Comparison of ENCODE assay signal across 1 cellular context in genomic region chr2:88481937-88482336, GRCh38.
TF ChIP-seq lines count a peak whose summit lies in the region.

No MANE protein-coding gene starts in this region.

TF ChIP-seq in HEK293, 187 proteins besides CTCF, POLR2A, EP300 and RAD21 (continued from another document and continues in another):
- no peak for TF ChIP-seq ZBTB44 (tag by site-specific recombination; IDR thresholded peaks at IDR 0.05)
- TF ChIP-seq ZNF362 (tag by site-specific recombination; IDR thresholded peaks at IDR 0.05) = no peak
- TF ChIP-seq ZNF776 (tag by site-specific recombination; IDR thresholded peaks at IDR 0.05; ENCODE audit: borderline replicate concordance) = no peak
- TF ChIP-seq ZNF354C (tag by site-specific recombination; IDR thresholded peaks at IDR 0.05; ENCODE audit: borderline replicate concordance, low read depth) = no peak
- no peak; the same call in 1 of the 2 replicates for TF ChIP-seq ZNF518A (tag by site-specific recombination; conservative IDR thresholded peaks at IDR 0.05; ENCODE audit: low read depth)
- no peak for TF ChIP-seq ZNF658 (tag by site-specific recombination; IDR thresholded peaks at IDR 0.05)
- no peak for TF ChIP-seq ZNF175 (tag by site-specific recombination; IDR thresholded peaks at IDR 0.05)
- TF ChIP-seq GLIS2 (tag by site-specific recombination; IDR thresholded peaks at IDR 0.05) = no peak
- TF ChIP-seq ZNF350 (tag by site-specific recombination; IDR thresholded peaks at IDR 0.05) = no peak
- no peak for TF ChIP-seq RBAK (tag by site-specific recombination; IDR thresholded peaks at IDR 0.05)
- no peak for TF ChIP-seq ZNF433 (tag by site-specific recombination; IDR thresholded peaks at IDR 0.05; ENCODE audit: low read depth)
- TF ChIP-seq ZSCAN18 (tag by site-specific recombination; IDR thresholded peaks at IDR 0.05) = no peak
- no peak for TF ChIP-seq KLF1 (tag by site-specific recombination; IDR thresholded peaks at IDR 0.05)
- TF ChIP-seq ZNF645 (tag by site-specific recombination; IDR thresholded peaks at IDR 0.05) = no peak
- TF ChIP-seq ZNF214 (tag by site-specific recombination; IDR thresholded peaks at IDR 0.05; ENCODE audit: borderline replicate concordance) = no peak
- no peak for TF ChIP-seq PRDM4 (tag by site-specific recombination; IDR thresholded peaks at IDR 0.05)
- TF ChIP-seq INSM2 (tag by site-specific recombination; IDR thresholded peaks at IDR 0.05) = peak; percentile 91
- TF ChIP-seq ZNF530 (tag by site-specific recombination; IDR thresholded peaks at IDR 0.05; ENCODE audit: low read depth) = no peak
- TF ChIP-seq ZNF169 (tag by site-specific recombination; IDR thresholded peaks at IDR 0.05) = no peak
- no peak for TF ChIP-seq ZNF596 (tag by site-specific recombination; IDR thresholded peaks at IDR 0.05)
- no peak for TF ChIP-seq ZNF558 (tag by site-specific recombination; IDR thresholded peaks at IDR 0.05)
- no peak for TF ChIP-seq ZFP41 (tag by site-specific recombination; IDR thresholded peaks at IDR 0.05; ENCODE audit: borderline replicate concordance)
- no peak for TF ChIP-seq SP3 (tag by site-specific recombination; IDR thresholded peaks at IDR 0.05)
- no peak for TF ChIP-seq ZSCAN30 (tag by site-specific recombination; IDR thresholded peaks at IDR 0.05)
- no peak for TF ChIP-seq ZNF18 (tag by site-specific recombination; IDR thresholded peaks at IDR 0.05)
- TF ChIP-seq ZNF121 (tag by site-specific recombination; IDR thresholded peaks at IDR 0.05) = no peak
- TF ChIP-seq ZNF654 (tag by site-specific recombination; IDR thresholded peaks at IDR 0.05; ENCODE audit: low read depth) = 0 out of 2 replicates have a peak, but pooled peaks have one; percentile 17
- no peak for TF ChIP-seq ZSCAN23 (tag by site-specific recombination; IDR thresholded peaks at IDR 0.05)
- TF ChIP-seq ZNF416 (tag by site-specific recombination; IDR thresholded peaks at IDR 0.05) = no peak
- TF ChIP-seq ZNF404 (tag by site-specific recombination; IDR thresholded peaks at IDR 0.05) = no peak
- no peak for TF ChIP-seq ZNF114 (tag by site-specific recombination; IDR thresholded peaks at IDR 0.05)
- no peak for TF ChIP-seq PRDM2 (tag by site-specific recombination; IDR thresholded peaks at IDR 0.05; ENCODE audit: borderline replicate concordance)
- no peak for TF ChIP-seq BCL11B (tag by site-specific recombination; IDR thresholded peaks at IDR 0.05; ENCODE audit: low read depth)
- TF ChIP-seq ZNF660 (tag by site-specific recombination; IDR thresholded peaks at IDR 0.05) = peak; percentile 23; the same call in 1 of the 2 replicates
- TF ChIP-seq ZNF514 (tag by site-specific recombination; IDR thresholded peaks at IDR 0.05) = no peak
- TF ChIP-seq ZNF239 (tag by site-specific recombination; IDR thresholded peaks at IDR 0.05) = no peak
- TF ChIP-seq ZNF629 (tag by site-specific recombination; IDR thresholded peaks at IDR 0.05) = peak; percentile 94
- no peak for TF ChIP-seq ZNF626 (tag by site-specific recombination; IDR thresholded peaks at IDR 0.05)
